Comparison of ENCODE assay signal across 2 cellular contexts in genomic region chr19:40254714-40255418, GRCh38.
TF ChIP-seq lines count a peak whose summit lies in the region.

No MANE protein-coding gene starts in this region.

TF ChIP-seq in HEK293, 187 proteins besides CTCF, POLR2A, EP300 and RAD21:
- TF ChIP-seq ZNF302 (tag by site-specific recombination; IDR thresholded peaks at IDR 0.05; ENCODE audit: low read depth) (no peak), KLF1 (tag by site-specific recombination; IDR thresholded peaks at IDR 0.05) (no peak)

TF ChIP-seq in HepG2, 621 proteins besides CTCF, POLR2A, EP300 and RAD21:
- no peak for TF ChIP-seq ZNF839 (CRISPR knock-in tag; IDR thresholded peaks at IDR 0.05; ENCODE audit: borderline replicate concordance)
- TF ChIP-seq ZBTB38 (CRISPR knock-in tag; IDR thresholded peaks at IDR 0.05), result peak; percentile 60; the same call in 1 of the 2 replicates
- no peak for TF ChIP-seq ZEB1 (IDR thresholded peaks at IDR 0.05; ENCODE audit: insufficient replicate concordance, low read depth)
- TF ChIP-seq ZNF136 (CRISPR knock-in tag; IDR thresholded peaks at IDR 0.05; ENCODE audit: low read depth), result no peak
- 0 out of 2 replicates have a peak, but pooled peaks have one; percentile 25 for TF ChIP-seq HDAC1 (CRISPR knock-in tag; IDR thresholded peaks at IDR 0.05)
- TF ChIP-seq ZBTB3 (CRISPR knock-in tag; IDR thresholded peaks at IDR 0.05; ENCODE audit: borderline replicate concordance, low read depth), result no peak
- TF ChIP-seq GTF2F1 (IDR thresholded peaks at IDR 0.05; ENCODE audit: low read length), result no peak
- TF ChIP-seq MAZ (IDR thresholded peaks at IDR 0.05; ENCODE audit: borderline replicate concordance, low read depth, low read length), result no peak
- TF ChIP-seq MAZ (CRISPR knock-in tag; IDR thresholded peaks at IDR 0.05; ENCODE audit: low read depth), result no peak
- no peak for TF ChIP-seq ZC3H13 (CRISPR knock-in tag; IDR thresholded peaks at IDR 0.05)
- no peak for TF ChIP-seq KDM5A (IDR thresholded peaks at IDR 0.05; ENCODE audit: borderline replicate concordance, low read length)
- TF ChIP-seq NFE2L2 (IDR thresholded peaks at IDR 0.05; ENCODE audit: low read length), result no peak
- TF ChIP-seq PAWR (CRISPR knock-in tag; IDR thresholded peaks at IDR 0.05; ENCODE audit: borderline replicate concordance), result no peak
- no peak for TF ChIP-seq RFX3 (CRISPR knock-in tag; IDR thresholded peaks at IDR 0.05)
- TF ChIP-seq SOX5 (CRISPR knock-in tag; IDR thresholded peaks at IDR 0.05; ENCODE audit: borderline replicate concordance), result no peak
- no peak for TF ChIP-seq HOXD1 (CRISPR knock-in tag; IDR thresholded peaks at IDR 0.05)
- TF ChIP-seq, protein P1, sequence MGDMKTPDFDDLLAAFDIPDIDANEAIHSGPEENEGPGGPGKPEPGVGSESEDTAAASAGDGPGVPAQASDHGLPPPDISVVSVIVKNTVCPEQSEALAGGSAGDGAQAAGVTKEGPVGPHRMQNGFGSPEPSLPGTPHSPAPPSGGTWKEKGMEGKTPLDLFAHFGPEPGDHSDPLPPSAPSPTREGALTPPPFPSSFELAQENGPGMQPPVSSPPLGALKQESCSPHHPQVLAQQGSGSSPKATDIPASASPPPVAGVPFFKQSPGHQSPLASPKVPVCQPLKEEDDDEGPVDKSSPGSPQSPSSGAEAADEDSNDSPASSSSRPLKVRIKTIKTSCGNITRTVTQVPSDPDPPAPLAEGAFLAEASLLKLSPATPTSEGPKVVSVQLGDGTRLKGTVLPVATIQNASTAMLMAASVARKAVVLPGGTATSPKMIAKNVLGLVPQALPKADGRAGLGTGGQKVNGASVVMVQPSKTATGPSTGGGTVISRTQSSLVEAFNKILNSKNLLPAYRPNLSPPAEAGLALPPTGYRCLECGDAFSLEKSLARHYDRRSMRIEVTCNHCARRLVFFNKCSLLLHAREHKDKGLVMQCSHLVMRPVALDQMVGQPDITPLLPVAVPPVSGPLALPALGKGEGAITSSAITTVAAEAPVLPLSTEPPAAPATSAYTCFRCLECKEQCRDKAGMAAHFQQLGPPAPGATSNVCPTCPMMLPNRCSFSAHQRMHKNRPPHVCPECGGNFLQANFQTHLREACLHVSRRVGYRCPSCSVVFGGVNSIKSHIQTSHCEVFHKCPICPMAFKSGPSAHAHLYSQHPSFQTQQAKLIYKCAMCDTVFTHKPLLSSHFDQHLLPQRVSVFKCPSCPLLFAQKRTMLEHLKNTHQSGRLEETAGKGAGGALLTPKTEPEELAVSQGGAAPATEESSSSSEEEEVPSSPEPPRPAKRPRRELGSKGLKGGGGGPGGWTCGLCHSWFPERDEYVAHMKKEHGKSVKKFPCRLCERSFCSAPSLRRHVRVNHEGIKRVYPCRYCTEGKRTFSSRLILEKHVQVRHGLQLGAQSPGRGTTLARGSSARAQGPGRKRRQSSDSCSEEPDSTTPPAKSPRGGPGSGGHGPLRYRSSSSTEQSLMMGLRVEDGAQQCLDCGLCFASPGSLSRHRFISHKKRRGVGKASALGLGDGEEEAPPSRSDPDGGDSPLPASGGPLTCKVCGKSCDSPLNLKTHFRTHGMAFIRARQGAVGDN (CRISPR knock-in tag; IDR thresholded peaks at IDR 0.05), result peak; percentile 38; the same call in 1 of the 2 replicates
- TF ChIP-seq ZNF766 (CRISPR knock-in tag; IDR thresholded peaks at IDR 0.05; ENCODE audit: borderline replicate concordance), result no peak
- no peak for TF ChIP-seq NAIF1 (CRISPR knock-in tag; IDR thresholded peaks at IDR 0.05; ENCODE audit: borderline replicate concordance)
- no peak for TF ChIP-seq ZNF207 (IDR thresholded peaks at IDR 0.05; ENCODE audit: borderline replicate concordance)
